ENCODE assay signal across 23 cellular contexts in the genomic region with DNA sequence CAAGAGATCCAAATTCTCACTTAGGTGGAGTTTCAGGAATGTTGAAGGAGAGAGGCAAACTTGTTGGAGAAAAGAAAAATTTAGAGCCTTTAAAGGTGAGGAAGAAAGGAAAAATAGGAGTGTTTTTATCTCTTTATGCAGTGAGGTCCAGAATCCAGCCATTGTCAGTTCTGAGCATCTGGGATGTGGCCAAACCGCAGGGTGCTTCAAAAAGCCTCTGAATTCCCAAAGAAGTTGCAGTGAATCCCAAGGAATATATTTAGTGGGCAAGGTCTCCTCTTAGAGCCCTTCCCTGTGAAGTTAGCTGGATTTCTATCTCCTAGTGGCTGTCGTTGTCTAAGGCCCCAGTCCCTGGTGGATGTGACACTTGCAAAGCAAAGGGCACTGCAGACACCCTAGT. TPM values are rescaled to one million over a fixed set of nuclear protein-coding genes. Genes with fewer than 3 reads are reported as not detected.
DNase-seq lines count a peak whose midpoint lies in the region; ATAC-seq and TF ChIP-seq lines count a peak whose summit lies in the region.
"Had no signal": no experiment of that assay in that cellular context is flagged by ENCODE, and none has a peak within 500 bp of the region (broad histone marks: within the 10 kb centered on the region; RNA-seq: fewer than 3 reads in every experiment).

No MANE protein-coding gene starts in this region.

- TF ChIP-seq CTCF in OCI-LY7 (conservative IDR thresholded peaks at IDR 0.05; ENCODE audit: low read length) (peak; percentile 35; the same call in 1 of the 2 replicates), spleen (IDR thresholded peaks at IDR 0.05 in 8 of 11, conservative IDR thresholded peaks at IDR 0.05 in 3 of 11) (no peak)

- H3K27me3 ChIP-seq in spleen (replicated peaks in 1 of 7): peaks cover 0 to 3% (median 0%) of the 10 kb centered on the region in 7 donors
- H3K27me3 ChIP-seq: BE2C had no signal

- ATAC-seq in activated CD8-positive, alpha-beta memory T cell treated with anti-CD3 and anti-CD28 coated beads, Interleukin-2, amount 10 ng/mL, durations not matched to agents 7 days and 5 days: no peak
- ATAC-seq in left ventricle myocardium superior (no peak), GM18873 (IDR thresholded peaks at IDR 0.05; ENCODE audit: low FRiP score, unreplicated experiment) (no peak)
- ATAC-seq: Panc1 had no signal

- intact Hi-C loops in OCI-LY7 (cut with micrococcal nuclease; ENCODE audit: unreplicated experiment) (loop anchor here (5.0 kb wide), 1 partner anchor 1771 kb away; the partner anchor contains the start of gene NAPG), spleen (cut with DNase I; ENCODE audit: low total_unique reads) (no loop called here), left ventricle myocardium superior (cut with micrococcal nuclease) (no loop called here)

- H3K27ac ChIP-seq in OCI-LY7 (ENCODE audit: low read depth, low read length, poor library complexity, severe bottlenecking): peak overlapping the region; percentile 96
- no peak overlapping the region for H3K27ac ChIP-seq in spleen
- H3K27ac ChIP-seq: 22Rv1 had no signal

- no peak for TF ChIP-seq POLR2A in spleen (IDR thresholded peaks at IDR 0.05)

- H3K27me3 Mint-ChIP-seq in activated CD8-positive, alpha-beta memory T cell treated with anti-CD3 and anti-CD28 coated beads, Interleukin-2, amount 10 ng/mL, durations not matched to agents 7 days and 5 days: peaks cover 2% of the 10 kb centered on the region
- H3K27me3 Mint-ChIP-seq: CD4-positive, CD25-positive, alpha-beta regulatory T cell had no signal

- H3K9me3 Mint-ChIP-seq in activated CD8-positive, alpha-beta memory T cell treated with anti-CD3 and anti-CD28 coated beads, Interleukin-2, amount 10 ng/mL, durations not matched to agents 7 days and 5 days (ENCODE audit: low read depth): peaks cover 3% of the 10 kb centered on the region

- POLR2A ChIA-PET in OCI-LY7 (lab: Charles Lee): interaction anchor here (0.8 to 1.4 kb wide), 3 partner anchors 12 to 49 kb away, joined by 3 to 7 read pairs (median 4); no protein-coding TSS in a partner anchor

- H3K9me3 ChIP-seq in OCI-LY7 (ENCODE audit: low read length) (peaks cover 40% of the 10 kb centered on the region), spleen (peaks cover 0 to 7% (median 2%) of the 10 kb centered on the region in 8 donors)
- H3K9me3 ChIP-seq: BE2C had no signal

- H3K9me2 ChIP-seq in OCI-LY7 (ENCODE audit: insufficient read depth, low read length): no peaks in the 10 kb centered on the region

- no peak overlapping the region for H3K4me3 Mint-ChIP-seq in activated CD8-positive, alpha-beta memory T cell treated with anti-CD3 and anti-CD28 coated beads, Interleukin-2, amount 10 ng/mL, durations not matched to agents 7 days and 5 days

- peaks cover 91% of the 10 kb centered on the region for H3K36me3 ChIP-seq in OCI-LY7 (ENCODE audit: insufficient read depth, low read length)
- H3K36me3 ChIP-seq in spleen: no peaks in the 10 kb centered on the region
- H3K36me3 ChIP-seq: BE2C had no signal

- CTCF ChIA-PET in activated CD8-positive, alpha-beta memory T cell treated with anti-CD3 and anti-CD28 coated beads, Interleukin-2, amount 10 ng/mL, durations not matched to agents 7 days and 5 days (lab: Charles Lee): no interaction called here
- CTCF ChIA-PET in OCI-LY7 (lab: Charles Lee; ENCODE audit: unreplicated experiment): interaction anchor here (0.6 kb wide), 1 partner anchor 13 kb away, joined by 4 read pairs; no protein-coding TSS in a partner anchor

- no peaks in the 10 kb centered on the region for H4K20me1 ChIP-seq in OCI-LY7 (ENCODE audit: insufficient read depth, low read length)

- H3K4me1 ChIP-seq in OCI-LY7 (ENCODE audit: insufficient read depth, low read length, poor library complexity, severe bottlenecking) (peaks cover 67% of the 10 kb centered on the region), spleen (peaks cover 9 to 39% (median 18%) of the 10 kb centered on the region in 6 donors)
- H3K4me1 ChIP-seq: BE2C had no signal

- H3K4me2 ChIP-seq in OCI-LY7 (ENCODE audit: low read length): peak overlapping the region; percentile 57

- no peaks in the 10 kb centered on the region for H3K36me3 Mint-ChIP-seq in activated CD8-positive, alpha-beta memory T cell treated with anti-CD3 and anti-CD28 coated beads, Interleukin-2, amount 10 ng/mL, durations not matched to agents 7 days and 5 days
- H3K36me3 Mint-ChIP-seq: CD4-positive, CD25-positive, alpha-beta regulatory T cell had no signal

- no TSS peak for BruUV-seq in OCI-LY7 (replicated peaks; lab: Mats Ljungman, UMichigan)

- H3K79me2 ChIP-seq in OCI-LY7 (ENCODE audit: insufficient read depth, low read depth, low read length): peaks cover 59% of the 10 kb centered on the region; the same call in 1 of the 2 replicates

- no peak overlapping the region for H3K4me3 ChIP-seq in OCI-LY7 (ENCODE audit: low read depth, low read length, poor library complexity, severe bottlenecking)
- H3K4me3 ChIP-seq in spleen: no peak overlapping the region

- H3K4me1 Mint-ChIP-seq in activated CD8-positive, alpha-beta memory T cell treated with anti-CD3 and anti-CD28 coated beads, Interleukin-2, amount 10 ng/mL, durations not matched to agents 7 days and 5 days: peaks cover 12% of the 10 kb centered on the region

- H2AFZ ChIP-seq in OCI-LY7 (ENCODE audit: low read length): no peak overlapping the region

- DNase-seq in activated CD8-positive, alpha-beta memory T cell treated with anti-CD3 and anti-CD28 coated beads, Interleukin-2, amount 10 ng/mL, durations not matched to agents 7 days and 5 days: peak; percentile 28
- no peak for DNase-seq in activated CD8-positive, alpha-beta memory T cell treated with anti-CD3 and anti-CD28 coated beads for 24 hours
- DNase-seq in OCI-LY7 (ENCODE audit: low spot score) (peak; percentile 41), islet precursor cell (peak; percentile 34), spleen (no peak), left ventricle myocardium superior (no peak)
- DNase-seq in stimulated activated CD8-positive, alpha-beta memory T cell treated with anti-CD3 and anti-CD28 coated beads, Interleukin-4, amount 100 ng/mL, for 48 hours: no peak
- DNase-seq: BE2C; CD4-positive, CD25-positive, alpha-beta regulatory T cell; EL; GDM1; KBM-7; NCI-H1048; NCI-H1417; NCI-H1694; NCI-H2029 treated with DMSO at 0.1 percent for 48 hours; NCI-H446 treated with DMSO at 0.1 percent for 48 hours; NCI-H526; NCI-H82; SHP77 had no signal

- 84 to 94% (median 87%) methylated on average over 2 of the region's 2 CpGs for WGBS in spleen, 5 donors

- no peak overlapping the region for H3K27ac Mint-ChIP-seq in activated CD8-positive, alpha-beta memory T cell treated with anti-CD3 and anti-CD28 coated beads, Interleukin-2, amount 10 ng/mL, durations not matched to agents 7 days and 5 days

RNA-seq across cellular contexts. Expression of gene MTCL1, which starts 51.2 kb away (rescaled TPM):
- under 1 TPM; 0.41 to 0.59 TPM for total RNA-seq in activated CD8-positive, alpha-beta memory T cell treated with anti-CD3 and anti-CD28 coated beads, Interleukin-2, amount 10 ng/mL, durations not matched to agents 7 days and 5 days
- total RNA-seq in OCI-LY7 (2014; rRNA removed; shearing (Covaris generic)): 82.8 and 96.8 TPM in 2 replicates
- 159 and 170 TPM in 2 replicates for total RNA-seq in OCI-LY7 (2022)
- total RNA-seq in spleen: 1 to 10 TPM; 2.5 to 7.5 (median 5.0) TPM
- polyA plus RNA-seq in spleen: 1 to 10 TPM; 1.6 to 4.4 (median 2.8) TPM
- total RNA-seq in left ventricle myocardium superior: 6.7 TPM
- polyA plus RNA-seq: CD4-positive, CD25-positive, alpha-beta regulatory T cell had no signal

Comparison
In these comparisons a context has a peak if more than half of its experiments do, and no peak if none do; other contexts are left out.
1. DNase-seq: peak in activated CD8-positive, alpha-beta memory T cell treated with anti-CD3 and anti-CD28 coated beads, Interleukin-2, amount 10 ng/mL, durations not matched to agents 7 days and 5 days (single experiment), OCI-LY7 (single experiment) and islet precursor cell (single experiment); none in activated CD8-positive, alpha-beta memory T cell treated with anti-CD3 and anti-CD28 coated beads for 24 hours (single experiment), spleen (single experiment), left ventricle myocardium superior (single experiment) and stimulated activated CD8-positive, alpha-beta memory T cell treated with anti-CD3 and anti-CD28 coated beads, Interleukin-4, amount 100 ng/mL, for 48 hours (single experiment).
2. RNA of gene MTCL1, which starts 51.2 kb away (total RNA-seq): 82.8 to 170 TPM in OCI-LY7; 6.7 TPM in left ventricle myocardium superior (single experiment), 2.5 to 7.5 TPM in spleen and 0.41 to 0.59 TPM in activated CD8-positive, alpha-beta memory T cell treated with anti-CD3 and anti-CD28 coated beads, Interleukin-2, amount 10 ng/mL, durations not matched to agents 7 days and 5 days; every median in the first group is over 4 times any median in the second.